In the genomic region with DNA sequence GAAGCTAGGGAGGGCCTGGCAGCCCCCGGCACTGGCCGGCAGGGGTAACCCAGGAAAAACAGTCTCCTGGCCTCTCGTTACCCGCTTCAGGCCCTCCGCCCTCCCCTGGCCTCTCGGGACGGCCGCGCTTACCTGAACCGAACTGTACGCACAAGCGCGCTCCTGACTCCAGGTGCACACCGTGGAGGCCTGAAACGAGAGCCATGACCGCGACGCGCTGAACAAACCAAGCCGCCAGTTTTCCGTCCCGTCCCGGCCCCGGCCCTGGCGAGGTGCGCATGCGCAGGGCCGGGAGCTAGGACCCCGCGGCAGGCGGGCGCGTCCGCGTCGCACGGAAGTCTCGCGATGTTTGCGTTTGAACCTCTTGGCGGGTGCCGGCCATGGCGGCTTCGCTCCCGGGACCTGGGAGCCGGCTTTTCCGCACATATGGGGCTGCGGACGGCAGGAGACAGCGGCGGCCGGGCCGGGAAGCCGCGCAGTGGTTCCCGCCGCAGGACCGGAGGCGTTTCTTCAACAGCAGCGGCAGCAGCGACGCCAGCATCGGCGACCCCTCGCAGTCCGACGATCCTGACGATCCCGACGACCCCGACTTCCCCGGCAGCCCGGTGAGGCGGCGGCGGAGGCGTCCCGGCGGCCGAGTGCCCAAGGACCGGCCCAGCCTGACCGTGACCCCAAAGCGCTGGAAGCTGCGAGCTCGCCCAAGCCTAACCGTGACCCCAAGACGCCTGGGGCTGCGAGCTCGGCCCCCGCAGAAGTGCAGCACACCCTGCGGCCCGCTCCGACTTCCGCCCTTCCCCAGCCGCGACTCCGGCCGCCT, we compare ENCODE assay signal across 1 cellular context.
TF ChIP-seq lines count a peak whose summit lies in the region.

A gene (plus strand): TSS at position 348 of the 817 bp plus-strand sequence. CDS start 33 bp downstream, at position 381.

TF ChIP-seq in HepG2, 621 proteins besides CTCF, POLR2A, EP300 and RAD21 (continued from another document and continues in another):
- TF ChIP-seq, protein P1, sequence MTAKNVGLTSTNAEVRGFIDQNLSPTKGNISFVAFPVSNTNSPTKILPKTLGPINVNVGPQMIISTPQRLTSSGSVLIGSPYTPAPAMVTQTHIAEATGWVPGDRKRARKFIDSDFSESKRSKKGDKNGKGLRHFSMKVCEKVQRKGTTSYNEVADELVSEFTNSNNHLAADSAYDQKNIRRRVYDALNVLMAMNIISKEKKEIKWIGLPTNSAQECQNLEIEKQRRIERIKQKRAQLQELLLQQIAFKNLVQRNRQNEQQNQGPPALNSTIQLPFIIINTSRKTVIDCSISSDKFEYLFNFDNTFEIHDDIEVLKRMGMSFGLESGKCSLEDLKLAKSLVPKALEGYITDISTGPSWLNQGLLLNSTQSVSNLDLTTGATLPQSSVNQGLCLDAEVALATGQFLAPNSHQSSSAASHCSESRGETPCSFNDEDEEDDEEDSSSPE (CRISPR knock-in tag; IDR thresholded peaks at IDR 0.05) = peak; percentile 100
- TF ChIP-seq, protein P2, sequence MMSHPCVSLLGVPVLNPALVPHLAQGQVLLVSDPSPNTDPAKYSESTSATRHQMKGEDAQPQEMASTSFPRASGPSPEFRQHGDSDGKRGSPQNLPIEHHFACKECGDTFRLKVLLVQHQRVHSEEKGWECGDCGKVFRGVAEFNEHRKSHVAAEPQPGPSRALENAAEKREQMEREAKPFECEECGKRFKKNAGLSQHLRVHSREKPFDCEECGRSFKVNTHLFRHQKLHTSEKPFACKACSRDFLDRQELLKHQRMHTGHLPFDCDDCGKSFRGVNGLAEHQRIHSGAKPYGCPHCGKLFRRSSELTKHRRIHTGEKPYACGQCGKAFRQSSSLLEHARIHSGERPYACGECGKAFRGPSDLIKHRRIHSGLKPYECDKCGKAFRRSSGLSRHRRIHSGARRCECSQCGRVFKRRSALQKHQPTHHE (CRISPR knock-in tag; IDR thresholded peaks at IDR 0.05; ENCODE audit: borderline replicate concordance) = 0 out of 2 replicates have a peak, but pooled peaks have one; percentile 57
- no peak for TF ChIP-seq CENPX (CRISPR knock-in tag; IDR thresholded peaks at IDR 0.05)
- TF ChIP-seq ZNF614 (CRISPR knock-in tag; IDR thresholded peaks at IDR 0.05; ENCODE audit: borderline replicate concordance) = peak; percentile 81; the same call in 1 of the 2 replicates
- TF ChIP-seq, protein P3, sequence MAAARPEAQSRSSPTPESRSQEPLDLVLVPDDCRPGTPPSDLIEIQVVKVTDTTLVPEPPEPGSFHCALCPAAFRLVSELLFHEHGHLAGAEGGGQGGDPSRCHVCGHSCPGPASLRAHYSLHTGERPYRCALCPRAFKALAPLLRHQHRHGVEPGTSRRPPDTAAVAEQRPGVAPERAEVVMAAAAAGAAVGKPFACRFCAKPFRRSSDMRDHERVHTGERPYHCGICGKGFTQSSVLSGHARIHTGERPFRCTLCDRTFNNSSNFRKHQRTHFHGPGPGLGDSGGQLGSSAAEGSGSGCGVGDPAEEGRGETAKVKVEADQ (CRISPR knock-in tag; IDR thresholded peaks at IDR 0.05; ENCODE audit: borderline replicate concordance) = peak; percentile 91
- peak; percentile 44; the same call in 1 of the 2 replicates for TF ChIP-seq RARG (CRISPR knock-in tag; IDR thresholded peaks at IDR 0.05; ENCODE audit: low read depth)
- TF ChIP-seq DR1 (CRISPR knock-in tag; IDR thresholded peaks at IDR 0.05) = peak; percentile 79; the same call in 1 of the 2 replicates
- TF ChIP-seq ZNF768 (CRISPR knock-in tag; IDR thresholded peaks at IDR 0.05) = peak; percentile 75; the same call in 1 of the 2 replicates
- TF ChIP-seq BCL6 (CRISPR knock-in tag; IDR thresholded peaks at IDR 0.05) = peak; percentile 48; the same call in 1 of the 2 replicates
- peak; percentile 71 for TF ChIP-seq HNRNPLL (IDR thresholded peaks at IDR 0.05; ENCODE audit: low read depth, low read length, poor library complexity, severe bottlenecking)
- TF ChIP-seq HOXA5 (CRISPR knock-in tag; IDR thresholded peaks at IDR 0.05) = 0 out of 2 replicates have a peak, but pooled peaks have one; percentile 68
- TF ChIP-seq, protein P4, sequence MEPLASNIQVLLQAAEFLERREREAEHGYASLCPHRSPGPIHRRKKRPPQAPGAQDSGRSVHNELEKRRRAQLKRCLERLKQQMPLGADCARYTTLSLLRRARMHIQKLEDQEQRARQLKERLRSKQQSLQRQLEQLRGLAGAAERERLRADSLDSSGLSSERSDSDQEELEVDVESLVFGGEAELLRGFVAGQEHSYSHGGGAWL (CRISPR knock-in tag; IDR thresholded peaks at IDR 0.05) = peak; percentile 63
- TF ChIP-seq, protein P5, sequence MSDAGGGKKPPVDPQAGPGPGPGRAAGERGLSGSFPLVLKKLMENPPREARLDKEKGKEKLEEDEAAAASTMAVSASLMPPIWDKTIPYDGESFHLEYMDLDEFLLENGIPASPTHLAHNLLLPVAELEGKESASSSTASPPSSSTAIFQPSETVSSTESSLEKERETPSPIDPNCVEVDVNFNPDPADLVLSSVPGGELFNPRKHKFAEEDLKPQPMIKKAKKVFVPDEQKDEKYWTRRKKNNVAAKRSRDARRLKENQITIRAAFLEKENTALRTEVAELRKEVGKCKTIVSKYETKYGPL (CRISPR knock-in tag; IDR thresholded peaks at IDR 0.05) = no peak
- TF ChIP-seq ZNF644 (CRISPR knock-in tag; IDR thresholded peaks at IDR 0.05; ENCODE audit: low read depth) = no peak
- TF ChIP-seq, protein P6, sequence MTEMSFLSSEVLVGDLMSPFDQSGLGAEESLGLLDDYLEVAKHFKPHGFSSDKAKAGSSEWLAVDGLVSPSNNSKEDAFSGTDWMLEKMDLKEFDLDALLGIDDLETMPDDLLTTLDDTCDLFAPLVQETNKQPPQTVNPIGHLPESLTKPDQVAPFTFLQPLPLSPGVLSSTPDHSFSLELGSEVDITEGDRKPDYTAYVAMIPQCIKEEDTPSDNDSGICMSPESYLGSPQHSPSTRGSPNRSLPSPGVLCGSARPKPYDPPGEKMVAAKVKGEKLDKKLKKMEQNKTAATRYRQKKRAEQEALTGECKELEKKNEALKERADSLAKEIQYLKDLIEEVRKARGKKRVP (CRISPR knock-in tag; IDR thresholded peaks at IDR 0.05) = peak in 1 of 2 experiments; percentile 61; a peak in 1 of 4 replicates
- TF ChIP-seq ZFP1 (CRISPR knock-in tag; IDR thresholded peaks at IDR 0.05) = 0 out of 2 replicates have a peak, but pooled peaks have one; percentile 40
- 0 out of 2 replicates have a peak, but pooled peaks have one; percentile 28 for TF ChIP-seq ZNF670 (CRISPR knock-in tag; IDR thresholded peaks at IDR 0.05; ENCODE audit: borderline replicate concordance)
- peak; percentile 96 for TF ChIP-seq SPEN (CRISPR knock-in tag; IDR thresholded peaks at IDR 0.05; ENCODE audit: low read depth)
- TF ChIP-seq TBX3 (IDR thresholded peaks at IDR 0.05; ENCODE audit: borderline replicate concordance) = peak; percentile 42; the same call in 1 of the 2 replicates
- peak; percentile 83 for TF ChIP-seq ZFP36L1 (CRISPR knock-in tag; IDR thresholded peaks at IDR 0.05)
- 0 out of 2 replicates have a peak, but pooled peaks have one; percentile 20 for TF ChIP-seq LCORL (IDR thresholded peaks at IDR 0.05)
- 0 out of 2 replicates have a peak, but pooled peaks have one; percentile 31 for TF ChIP-seq LCORL (CRISPR knock-in tag; IDR thresholded peaks at IDR 0.05)
- TF ChIP-seq BORCS8-MEF2B (CRISPR knock-in tag; IDR thresholded peaks at IDR 0.05) = peak; percentile 94
- TF ChIP-seq, protein P7, sequence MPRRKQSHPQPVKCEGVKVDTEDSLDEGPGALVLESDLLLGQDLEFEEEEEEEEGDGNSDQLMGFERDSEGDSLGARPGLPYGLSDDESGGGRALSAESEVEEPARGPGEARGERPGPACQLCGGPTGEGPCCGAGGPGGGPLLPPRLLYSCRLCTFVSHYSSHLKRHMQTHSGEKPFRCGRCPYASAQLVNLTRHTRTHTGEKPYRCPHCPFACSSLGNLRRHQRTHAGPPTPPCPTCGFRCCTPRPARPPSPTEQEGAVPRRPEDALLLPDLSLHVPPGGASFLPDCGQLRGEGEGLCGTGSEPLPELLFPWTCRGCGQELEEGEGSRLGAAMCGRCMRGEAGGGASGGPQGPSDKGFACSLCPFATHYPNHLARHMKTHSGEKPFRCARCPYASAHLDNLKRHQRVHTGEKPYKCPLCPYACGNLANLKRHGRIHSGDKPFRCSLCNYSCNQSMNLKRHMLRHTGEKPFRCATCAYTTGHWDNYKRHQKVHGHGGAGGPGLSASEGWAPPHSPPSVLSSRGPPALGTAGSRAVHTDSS (CRISPR knock-in tag; conservative IDR thresholded peaks at IDR 0.05) = 0 out of 2 replicates have a peak, but pooled peaks have one; percentile 40
- TF ChIP-seq EHMT2 (IDR thresholded peaks at IDR 0.05; ENCODE audit: borderline replicate concordance, low read depth, low read length) = no peak
- TF ChIP-seq ZNF773 (CRISPR knock-in tag; IDR thresholded peaks at IDR 0.05; ENCODE audit: borderline replicate concordance) = peak; percentile 13; the same call in 1 of the 2 replicates
- 0 out of 2 replicates have a peak, but pooled peaks have one; percentile 62 for TF ChIP-seq ZKSCAN8 (CRISPR knock-in tag; IDR thresholded peaks at IDR 0.05; ENCODE audit: borderline replicate concordance)
- peak; percentile 88; the same call in 1 of the 2 replicates for TF ChIP-seq ZSCAN21 (CRISPR knock-in tag; IDR thresholded peaks at IDR 0.05; ENCODE audit: borderline replicate concordance)
- no peak; the same call in 1 of the 2 replicates for TF ChIP-seq NFE2L1 (CRISPR knock-in tag; IDR thresholded peaks at IDR 0.05; ENCODE audit: borderline replicate concordance)
- peak; percentile 77 for TF ChIP-seq AGO2 (optimal IDR thresholded peaks at IDR 0.05; ENCODE audit: low read depth, low read length)
- peak; percentile 37; the same call in 1 of the 2 replicates for TF ChIP-seq NFYC (CRISPR knock-in tag; IDR thresholded peaks at IDR 0.05)
- TF ChIP-seq, protein P8, sequence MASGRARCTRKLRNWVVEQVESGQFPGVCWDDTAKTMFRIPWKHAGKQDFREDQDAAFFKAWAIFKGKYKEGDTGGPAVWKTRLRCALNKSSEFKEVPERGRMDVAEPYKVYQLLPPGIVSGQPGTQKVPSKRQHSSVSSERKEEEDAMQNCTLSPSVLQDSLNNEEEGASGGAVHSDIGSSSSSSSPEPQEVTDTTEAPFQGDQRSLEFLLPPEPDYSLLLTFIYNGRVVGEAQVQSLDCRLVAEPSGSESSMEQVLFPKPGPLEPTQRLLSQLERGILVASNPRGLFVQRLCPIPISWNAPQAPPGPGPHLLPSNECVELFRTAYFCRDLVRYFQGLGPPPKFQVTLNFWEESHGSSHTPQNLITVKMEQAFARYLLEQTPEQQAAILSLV (CRISPR knock-in tag; IDR thresholded peaks at IDR 0.05; ENCODE audit: borderline replicate concordance) = peak; percentile 85; the same call in 1 of the 2 replicates
- TF ChIP-seq, protein P9, sequence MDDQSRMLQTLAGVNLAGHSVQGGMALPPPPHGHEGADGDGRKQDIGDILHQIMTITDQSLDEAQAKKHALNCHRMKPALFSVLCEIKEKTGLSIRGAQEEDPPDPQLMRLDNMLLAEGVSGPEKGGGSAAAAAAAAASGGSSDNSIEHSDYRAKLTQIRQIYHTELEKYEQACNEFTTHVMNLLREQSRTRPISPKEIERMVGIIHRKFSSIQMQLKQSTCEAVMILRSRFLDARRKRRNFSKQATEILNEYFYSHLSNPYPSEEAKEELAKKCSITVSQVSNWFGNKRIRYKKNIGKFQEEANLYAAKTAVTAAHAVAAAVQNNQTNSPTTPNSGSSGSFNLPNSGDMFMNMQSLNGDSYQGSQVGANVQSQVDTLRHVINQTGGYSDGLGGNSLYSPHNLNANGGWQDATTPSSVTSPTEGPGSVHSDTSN (CRISPR knock-in tag; IDR thresholded peaks at IDR 0.05; ENCODE audit: borderline replicate concordance) = no peak
- TF ChIP-seq ZNF501 (CRISPR knock-in tag; IDR thresholded peaks at IDR 0.05) = peak; percentile 83
- peak; percentile 15; the same call in 1 of the 2 replicates for TF ChIP-seq ZNF292 (CRISPR knock-in tag; IDR thresholded peaks at IDR 0.05; ENCODE audit: borderline replicate concordance, low read depth)
- TF ChIP-seq NONO (IDR thresholded peaks at IDR 0.05) = no peak
- peak; percentile 96 for TF ChIP-seq NONO (CRISPR knock-in tag; conservative IDR thresholded peaks at IDR 0.05)
- TF ChIP-seq, protein P10, sequence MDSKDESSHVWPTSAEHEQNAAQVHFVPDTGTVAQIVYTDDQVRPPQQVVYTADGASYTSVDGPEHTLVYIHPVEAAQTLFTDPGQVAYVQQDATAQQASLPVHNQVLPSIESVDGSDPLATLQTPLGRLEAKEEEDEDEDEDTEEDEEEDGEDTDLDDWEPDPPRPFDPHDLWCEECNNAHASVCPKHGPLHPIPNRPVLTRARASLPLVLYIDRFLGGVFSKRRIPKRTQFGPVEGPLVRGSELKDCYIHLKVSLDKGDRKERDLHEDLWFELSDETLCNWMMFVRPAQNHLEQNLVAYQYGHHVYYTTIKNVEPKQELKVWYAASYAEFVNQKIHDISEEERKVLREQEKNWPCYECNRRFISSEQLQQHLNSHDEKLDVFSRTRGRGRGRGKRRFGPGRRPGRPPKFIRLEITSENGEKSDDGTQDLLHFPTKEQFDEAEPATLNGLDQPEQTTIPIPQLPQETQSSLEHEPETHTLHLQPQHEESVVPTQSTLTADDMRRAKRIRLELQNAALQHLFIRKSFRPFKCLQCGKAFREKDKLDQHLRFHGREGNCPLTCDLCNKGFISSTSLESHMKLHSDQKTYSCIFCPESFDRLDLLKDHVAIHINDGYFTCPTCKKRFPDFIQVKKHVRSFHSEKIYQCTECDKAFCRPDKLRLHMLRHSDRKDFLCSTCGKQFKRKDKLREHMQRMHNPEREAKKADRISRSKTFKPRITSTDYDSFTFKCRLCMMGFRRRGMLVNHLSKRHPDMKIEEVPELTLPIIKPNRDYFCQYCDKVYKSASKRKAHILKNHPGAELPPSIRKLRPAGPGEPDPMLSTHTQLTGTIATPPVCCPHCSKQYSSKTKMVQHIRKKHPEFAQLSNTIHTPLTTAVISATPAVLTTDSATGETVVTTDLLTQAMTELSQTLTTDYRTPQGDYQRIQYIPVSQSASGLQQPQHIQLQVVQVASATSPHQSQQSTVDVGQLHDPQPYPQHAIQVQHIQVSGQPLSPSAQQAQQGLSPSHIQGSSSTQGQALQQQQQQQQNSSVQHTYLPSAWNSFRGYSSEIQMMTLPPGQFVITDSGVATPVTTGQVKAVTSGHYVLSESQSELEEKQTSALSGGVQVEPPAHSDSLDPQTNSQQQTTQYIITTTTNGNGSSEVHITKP (CRISPR knock-in tag; IDR thresholded peaks at IDR 0.05; ENCODE audit: low read depth) = peak; percentile 27; the same call in 1 of the 2 replicates
- TF ChIP-seq ZNF230 (CRISPR knock-in tag; IDR thresholded peaks at IDR 0.05) = peak; percentile 90
- TF ChIP-seq, protein P11, sequence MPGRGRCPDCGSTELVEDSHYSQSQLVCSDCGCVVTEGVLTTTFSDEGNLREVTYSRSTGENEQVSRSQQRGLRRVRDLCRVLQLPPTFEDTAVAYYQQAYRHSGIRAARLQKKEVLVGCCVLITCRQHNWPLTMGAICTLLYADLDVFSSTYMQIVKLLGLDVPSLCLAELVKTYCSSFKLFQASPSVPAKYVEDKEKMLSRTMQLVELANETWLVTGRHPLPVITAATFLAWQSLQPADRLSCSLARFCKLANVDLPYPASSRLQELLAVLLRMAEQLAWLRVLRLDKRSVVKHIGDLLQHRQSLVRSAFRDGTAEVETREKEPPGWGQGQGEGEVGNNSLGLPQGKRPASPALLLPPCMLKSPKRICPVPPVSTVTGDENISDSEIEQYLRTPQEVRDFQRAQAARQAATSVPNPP (CRISPR knock-in tag; IDR thresholded peaks at IDR 0.05) = peak; percentile 81; the same call in 1 of the 2 replicates
- TF ChIP-seq CEBPB (IDR thresholded peaks at IDR 0.05; ENCODE audit: borderline replicate concordance, low read depth, low read length) = no peak
- peak; percentile 90; the same call in 1 of the 2 replicates for TF ChIP-seq ARHGAP35 (CRISPR knock-in tag; IDR thresholded peaks at IDR 0.05; ENCODE audit: borderline replicate concordance)
- TF ChIP-seq ZNF30 (CRISPR knock-in tag; IDR thresholded peaks at IDR 0.05) = no peak
- TF ChIP-seq PHF8 (CRISPR knock-in tag; IDR thresholded peaks at IDR 0.05) = peak; percentile 97
